ENCODE assay signal across 8 cellular contexts in the genomic region with DNA sequence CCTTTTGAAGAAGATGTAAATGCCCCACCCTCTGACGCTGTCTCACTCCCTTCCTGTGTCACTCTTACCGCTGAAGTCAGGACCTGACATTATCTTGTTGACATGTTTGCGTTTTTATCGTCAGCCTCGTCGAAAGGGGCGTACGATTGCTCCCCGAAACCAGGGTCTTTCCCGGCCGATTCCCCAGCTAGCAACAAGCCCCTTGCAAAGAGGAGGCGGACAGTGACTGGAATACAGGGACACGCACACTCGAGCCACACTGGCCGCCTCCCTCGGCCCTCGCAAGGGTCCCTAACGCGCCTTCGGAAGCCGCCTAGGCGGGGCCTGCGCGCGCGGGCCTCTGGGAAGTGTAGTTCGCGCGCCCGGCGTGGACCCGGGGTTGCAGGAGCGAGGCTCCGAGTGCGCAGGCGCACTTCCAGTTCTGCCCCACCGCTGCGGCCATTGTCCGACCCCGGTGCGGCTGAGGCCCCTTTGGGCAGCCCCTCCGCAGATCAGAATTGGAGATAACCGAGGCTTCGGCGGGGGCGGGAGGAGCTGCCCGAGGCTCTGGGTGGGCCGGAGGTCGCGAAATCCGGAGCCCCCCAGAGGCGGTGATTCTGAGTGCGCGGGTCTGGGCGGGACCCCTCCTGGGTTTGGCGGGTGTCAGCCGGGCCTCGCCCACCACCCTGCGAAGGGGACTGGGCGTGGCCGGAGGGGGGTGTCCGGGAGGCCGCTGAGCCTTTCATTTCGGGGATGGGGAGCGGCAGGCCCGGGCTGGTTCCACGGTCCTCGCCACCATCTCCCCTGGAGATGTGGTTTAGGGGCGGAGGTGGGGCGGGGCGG. TPM values are rescaled to one million over a fixed set of nuclear protein-coding genes. Genes with fewer than 3 reads are reported as not detected.
DNase-seq lines count a peak whose midpoint lies in the region; FAIRE-seq and TF ChIP-seq lines count a peak whose summit lies in the region.

ZFP90 (plus strand) TSS at position 412 of the 822 bp plus-strand sequence. CDS start 502 bp downstream, outside the sequence.

- peak within 1 kb of the TSS; percentile 73 for H3K14ac ChIP-seq in neuronal stem cell (ENCODE audit: low read length)

- DNase-seq in EL (peak; percentile 85), H54 (ENCODE audit: insufficient read length, low spot score) (peak; percentile 96), SHP77 treated with DMSO at 0.1 percent for 48 hours (lab: John Stamatoyannopoulos, UW) (peak; percentile 58), activated gamma-delta T cell treated with Interleukin-2 at 50 U/mL for 16 hours (peak; percentile 78), foreskin melanocyte (peak; percentile 72), neuronal stem cell (ENCODE audit: low spot score) (peak; percentile 91)

- TF ChIP-seq POLR2A in H54 (IDR thresholded peaks at IDR 0.05; ENCODE audit: low read depth, low read length): no peak

- H3K79me2 ChIP-seq in Loucy (ENCODE audit: insufficient read depth, low read length): peaks cover 10% of the 10 kb centered on the region

- no peak within 1 kb of the TSS for H2BK12ac ChIP-seq in neuronal stem cell (ENCODE audit: low read length)

- H3K9me3 ChIP-seq in Loucy (ENCODE audit: insufficient read depth, low read depth, low read length): no peaks in the 10 kb centered on the region
- peaks cover 5 to 47% of the 10 kb centered on the region in 2 donors for H3K9me3 ChIP-seq in neuronal stem cell (replicated peaks in 1 of 2; ENCODE audit: control insufficient read depth in 2 of 2, insufficient read depth in 1 of 2, low read depth in 1 of 2, low read length in 2 of 2)
- H3K9me3 ChIP-seq in subcutaneous abdominal adipose tissue (ENCODE audit: control insufficient read depth in 5 of 5, low read length in 5 of 5): no peaks in the 10 kb centered on the region

- peak within 1 kb of the TSS; percentile 97 for H3K9ac ChIP-seq in Loucy (ENCODE audit: low read depth, low read length, poor library complexity, severe bottlenecking)
- H3K9ac ChIP-seq in neuronal stem cell (ENCODE audit: low read depth, low read length, poor library complexity): peak within 1 kb of the TSS; percentile 87
- H3K9ac ChIP-seq in subcutaneous abdominal adipose tissue (ENCODE audit: low read length in 5 of 5): peak within 1 kb of the TSS; percentile 5 to 88 (median 81)

- H4K91ac ChIP-seq in neuronal stem cell (ENCODE audit: low read depth, low read length, poor library complexity): no peak within 1 kb of the TSS

- no peak within 1 kb of the TSS for H2BK120ac ChIP-seq in neuronal stem cell (ENCODE audit: low read depth, low read length)

- peak within 1 kb of the TSS; percentile 70 for H2BK5ac ChIP-seq in neuronal stem cell (ENCODE audit: low read length)

- H3K27me3 ChIP-seq in Loucy (ENCODE audit: insufficient read depth, low read length, poor library complexity, severe bottlenecking): no peaks in the 10 kb centered on the region
- no peaks in the 10 kb centered on the region for H3K27me3 ChIP-seq in neuronal stem cell (ENCODE audit: control insufficient read depth in 3 of 3, insufficient read depth in 3 of 3, low read depth in 1 of 3, low read length in 3 of 3)
- H3K27me3 ChIP-seq in subcutaneous abdominal adipose tissue (ENCODE audit: control insufficient read depth in 5 of 5, insufficient read depth in 4 of 5, low read length in 5 of 5): peaks cover 0 to 2% (median 0%) of the 10 kb centered on the region in 5 donors

- no peaks in the 10 kb centered on the region for H4K20me1 ChIP-seq in Loucy (ENCODE audit: insufficient read depth, low read length, poor library complexity, severe bottlenecking)

- H3K4me2 ChIP-seq in Loucy (ENCODE audit: low read depth, low read length, poor library complexity, severe bottlenecking): peak within 1 kb of the TSS; percentile 99
- H3K4me2 ChIP-seq in neuronal stem cell (ENCODE audit: insufficient read depth, low read length, poor library complexity, severe bottlenecking): peak within 1 kb of the TSS; percentile 95

- peak within 1 kb of the TSS; percentile 100 for H3K4me3 ChIP-seq in Loucy (ENCODE audit: low read length, poor library complexity, severe bottlenecking)
- H3K4me3 ChIP-seq in neuronal stem cell (ENCODE audit: low read length in 2 of 2): peak within 1 kb of the TSS; percentile 80 to 89
- peak within 1 kb of the TSS; percentile 66 to 89 (median 85) for H3K4me3 ChIP-seq in subcutaneous abdominal adipose tissue (ENCODE audit: low read depth in 1 of 5, low read length in 5 of 5)

- no peak for FAIRE-seq in H54 (lab: Jason Lieb, UNC)

- H2BK15ac ChIP-seq in neuronal stem cell (ENCODE audit: low read length): peak within 1 kb of the TSS; percentile 62

- H4K8ac ChIP-seq in neuronal stem cell (ENCODE audit: low read depth, low read length): no peak within 1 kb of the TSS

- H3K79me1 ChIP-seq in neuronal stem cell (ENCODE audit: low read depth, low read length): no peaks in the 10 kb centered on the region

- H2AFZ ChIP-seq in Loucy (ENCODE audit: low read length) (peak within 1 kb of the TSS; percentile 98), neuronal stem cell (ENCODE audit: low read length) (peak within 1 kb of the TSS; percentile 93)

- WGBS in neuronal stem cell (ENCODE audit: extremely low coverage in 2 of 2, insufficient read length in 2 of 2, insufficient replicate concordance in 1 of 2), 2 donors: no CpG with 5 or more reads among the region's 71 CpGs

- H3K36me3 ChIP-seq in Loucy (ENCODE audit: insufficient read depth, low read length): no peaks in the 10 kb centered on the region
- H3K36me3 ChIP-seq in neuronal stem cell (replicated peaks in 1 of 2; ENCODE audit: control insufficient read depth in 2 of 2, insufficient read depth in 2 of 2, low read length in 2 of 2): peaks cover 14 to 41% of the 10 kb centered on the region in 2 donors
- peaks cover 0 to 13% (median 4%) of the 10 kb centered on the region in 5 donors for H3K36me3 ChIP-seq in subcutaneous abdominal adipose tissue (ENCODE audit: control insufficient read depth in 5 of 5, insufficient read depth in 5 of 5, low read length in 5 of 5)

- H3K27ac ChIP-seq in neuronal stem cell (replicated peaks; ENCODE audit: low read length): peak within 1 kb of the TSS; percentile 73
- no peak within 1 kb of the TSS for H3K27ac ChIP-seq in subcutaneous abdominal adipose tissue (ENCODE audit: low read depth, low read length)

- H2AK5ac ChIP-seq in neuronal stem cell (ENCODE audit: low read depth, low read length): no peak within 1 kb of the TSS

- TF ChIP-seq CTCF in Loucy (conservative IDR thresholded peaks at IDR 0.05; ENCODE audit: low read length): no peak

- peaks cover 7% of the 10 kb centered on the region for H3K4me1 ChIP-seq in Loucy (ENCODE audit: insufficient read depth, low read length, poor library complexity, severe bottlenecking)
- H3K4me1 ChIP-seq in neuronal stem cell (ENCODE audit: control insufficient read depth in 2 of 2, insufficient read depth in 1 of 2, low read depth in 1 of 2, low read length in 2 of 2): peaks cover 2 to 5% of the 10 kb centered on the region in 2 donors
- peaks cover 4 to 15% (median 13%) of the 10 kb centered on the region in 5 donors for H3K4me1 ChIP-seq in subcutaneous abdominal adipose tissue (ENCODE audit: control insufficient read depth in 5 of 5, insufficient read depth in 5 of 5, low read length in 5 of 5)

- no peak within 1 kb of the TSS for H3K4ac ChIP-seq in neuronal stem cell (ENCODE audit: low read length)

- no peaks in the 10 kb centered on the region for H3F3A ChIP-seq in Loucy (ENCODE audit: low read depth)

- peak within 1 kb of the TSS; percentile 96 for H3K18ac ChIP-seq in neuronal stem cell (ENCODE audit: low read length)

- H3K23ac ChIP-seq in neuronal stem cell (ENCODE audit: low read depth, low read length, poor library complexity): peak within 1 kb of the TSS; percentile 77

- H3K9me2 ChIP-seq in Loucy (replicated peaks; ENCODE audit: low read depth, low read length): no peaks in the 10 kb centered on the region

RNA-seq across cellular contexts. Expression of gene ZFP90, which starts in this region (rescaled TPM):
- 58.9 TPM for polyA plus RNA-seq in neuronal stem cell (2013, experiment 1 of 2)
- polyA plus RNA-seq in neuronal stem cell (2013, experiment 2 of 2): 65.3 TPM
